In genomic region chr10:19817251-19818046, GRCh38 we compare ENCODE assay signal across 8 cellular contexts. TPM values are rescaled to one million over a fixed set of nuclear protein-coding genes. Genes with fewer than 3 reads are reported as not detected.
A peak's percentile ranks its signal among the peaks of the same experiment; 100 is the strongest.
DNase-seq lines count a peak whose midpoint lies in the region; ATAC-seq and TF ChIP-seq lines count a peak whose summit lies in the region.

No MANE protein-coding gene starts in this region.

- no peaks in the 10 kb centered on the region for H3K36me3 ChIP-seq in body of pancreas (replicated peaks in 1 of 2; ENCODE audit: insufficient read depth in 1 of 2, low read depth in 2 of 2)

- intact Hi-C loops in body of pancreas (cut with DNase I): no loop called here

- no peaks in the 10 kb centered on the region for H3K9me3 ChIP-seq in body of pancreas

- peak overlapping the region in 3 of 4 donors; percentile 55 to 65 (median 62) for H3K27ac ChIP-seq in body of pancreas

- peak; percentile 30 for ATAC-seq in HG03108 (IDR thresholded peaks at IDR 0.05; ENCODE audit: unreplicated experiment)
- no peak for ATAC-seq in body of pancreas
- peak; percentile 14 for ATAC-seq in stimulated activated naive CD8-positive, alpha-beta T cell treated with anti-CD3 and anti-CD28 coated beads, Interleukin-15, Interleukin-2, amounts not matched to agents 100 U/mL and 50 U/mL, for 24 hours

- DNase-seq in COLO668 (lab: John Stamatoyannopoulos, UW; ENCODE audit: unreplicated experiment): peak; percentile 34
- peak in 3 of 4 donors; percentile 12 to 20 (median 13) for DNase-seq in body of pancreas
- DNase-seq in kidney tubule cell (ENCODE audit: low spot score): peak; percentile 40
- DNase-seq in stimulated activated naive CD8-positive, alpha-beta T cell treated with anti-CD3 and anti-CD28 coated beads, Interleukin-15, Interleukin-2, amounts not matched to agents 100 U/mL and 50 U/mL, for 24 hours: no peak
- no peak for DNase-seq in SHP77 treated with DMSO at 0.1 percent for 48 hours (lab: John Stamatoyannopoulos, UW)
- no peak for DNase-seq in DMS 273 treated with DMSO at 0.1 percent for 48 hours (lab: John Stamatoyannopoulos, UW)
- DNase-seq in NCI-H510A (lab: John Stamatoyannopoulos, UW): no peak

- peak overlapping the region; percentile 16 to 53 for H3K4me3 ChIP-seq in body of pancreas

- no peak for TF ChIP-seq CTCF in body of pancreas (IDR thresholded peaks at IDR 0.05)

- H3K27me3 ChIP-seq in body of pancreas: peaks cover 0 to 6% of the 10 kb centered on the region in 2 donors

- no peak for TF ChIP-seq POLR2A in body of pancreas (IDR thresholded peaks at IDR 0.05)

- peaks cover 20% of the 10 kb centered on the region for H3K4me1 ChIP-seq in body of pancreas

- 1% methylated on average over 24 to 37 of the region's 37 CpGs for WGBS in body of pancreas, 2 donors

RNA-seq across cellular contexts. Expression of gene PLXDC2, which starts 1.2 kb away (rescaled TPM):
- 10 to 100 TPM in 1 of 2 donors, 1 to 10 TPM in 1; 8.2 to 13.5 TPM for total RNA-seq in body of pancreas

Comparison
In these comparisons a context has a peak if more than half of its experiments do, and no peak if none do; other contexts are left out.
1. DNase-seq: peak in COLO668 (single experiment), body of pancreas (3 of 4) and kidney tubule cell (single experiment); none in stimulated activated naive CD8-positive, alpha-beta T cell treated with anti-CD3 and anti-CD28 coated beads, Interleukin-15, Interleukin-2, amounts not matched to agents 100 U/mL and 50 U/mL, for 24 hours (single experiment), SHP77 treated with DMSO at 0.1 percent for 48 hours (single experiment), DMS 273 treated with DMSO at 0.1 percent for 48 hours (single experiment) and NCI-H510A (single experiment).